In the genomic region with DNA sequence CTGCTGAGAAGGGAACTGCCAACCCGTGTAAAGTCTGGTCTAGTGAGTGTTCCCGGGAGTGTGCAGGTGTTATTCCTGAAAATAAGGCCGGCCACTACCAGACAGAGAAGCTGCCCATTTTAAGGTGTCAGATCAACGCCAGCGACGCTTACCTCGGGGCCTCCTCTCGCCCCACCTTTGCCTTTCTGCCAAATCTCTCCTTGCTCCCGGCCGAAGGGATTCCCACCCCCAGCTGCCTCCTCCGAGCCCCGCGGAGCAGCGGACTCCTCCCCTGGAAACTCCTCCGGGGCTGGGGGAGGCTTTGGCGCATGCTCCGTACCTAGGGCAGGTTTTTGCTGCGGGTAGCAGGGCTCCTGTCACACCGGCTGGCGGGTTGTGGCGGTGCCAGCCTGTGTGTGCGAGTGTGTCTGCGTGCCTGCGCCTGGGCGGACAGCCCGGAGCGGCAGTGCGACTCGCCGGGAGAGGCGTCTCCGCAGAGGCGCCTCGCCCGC, we compare ENCODE assay signal across 9 cellular contexts. TPM values are rescaled to one million over a fixed set of nuclear protein-coding genes. Genes with fewer than 3 reads are reported as not detected.
A peak's percentile ranks its signal among the peaks of the same experiment; 100 is the strongest.
DNase-seq lines count a peak whose midpoint lies in the region; ATAC-seq and TF ChIP-seq lines count a peak whose summit lies in the region.
"Had no signal": no experiment of that assay in that cellular context is flagged by ENCODE, and none has a peak within 500 bp of the region (broad histone marks: within the 10 kb centered on the region; RNA-seq: fewer than 3 reads in every experiment).

A gene (plus strand): TSS at position 359 of the 491 bp plus-strand sequence.

- ATAC-seq in HG02938 (IDR thresholded peaks at IDR 0.05; ENCODE audit: unreplicated experiment) (peak; percentile 38), sciatic nerve (no peak)

- no peaks in the 10 kb centered on the region for H3K36me3 Mint-ChIP-seq in neural crest cell (ENCODE audit: low read depth)

- H3K27ac ChIP-seq in fibroblast of lung (ENCODE audit: insufficient read depth, low read length) = no peak within 1 kb of the TSS
- H3K27ac ChIP-seq: 22Rv1 had no signal

- peak within 1 kb of the TSS; percentile 84 for H3K4me3 Mint-ChIP-seq in neural crest cell

- no peaks in the 10 kb centered on the region for H3K9me3 ChIP-seq in fibroblast of lung (ENCODE audit: control insufficient read depth, insufficient read depth, low read depth, low read length)

- H3K9me3 Mint-ChIP-seq in neural crest cell = no peaks in the 10 kb centered on the region

- peaks cover 2% of the 10 kb centered on the region for H4K20me1 ChIP-seq in fibroblast of lung (ENCODE audit: control insufficient read depth, extremely low read depth, insufficient read depth, low read length)

- TF ChIP-seq CTCF in fibroblast of lung (conservative IDR thresholded peaks at IDR 0.05 in 1 of 2, IDR thresholded peaks at IDR 0.05 in 1 of 2; ENCODE audit: low read depth in 1 of 2, low read length in 2 of 2) (no peak), neural crest cell (conservative IDR thresholded peaks at IDR 0.05) (no peak)

- peak within 1 kb of the TSS; percentile 73 for H3K4me2 ChIP-seq in fibroblast of lung (ENCODE audit: extremely low read depth, insufficient read depth, low read length)

- peak within 1 kb of the TSS; percentile 16 to 44 (median 27) for H3K4me3 ChIP-seq in fibroblast of lung (replicated peaks in 1 of 4; ENCODE audit: control extremely low read depth in 1 of 4, insufficient read depth in 1 of 4, low read depth in 3 of 4, low read length in 4 of 4)

- H2AFZ ChIP-seq in fibroblast of lung (ENCODE audit: low read length) = no peak within 1 kb of the TSS

- peaks cover 20% of the 10 kb centered on the region for H3K4me1 Mint-ChIP-seq in neural crest cell

- no peak within 1 kb of the TSS for H3K27ac Mint-ChIP-seq in neural crest cell (ENCODE audit: unreplicated experiment)

- no peak within 1 kb of the TSS for H3K9ac ChIP-seq in fibroblast of lung (ENCODE audit: insufficient read depth, low read length)

- peaks cover 38% of the 10 kb centered on the region for H3K27me3 ChIP-seq in fibroblast of lung (ENCODE audit: control insufficient read depth, insufficient read depth, low read length)

- intact Hi-C loops in sciatic nerve (cut with DNase I) = no loop called here

- H3K4me1 ChIP-seq in fibroblast of lung (ENCODE audit: control insufficient read depth, extremely low read depth, insufficient read depth, low read length) = peaks cover 3% of the 10 kb centered on the region

- H3K36me3 ChIP-seq in fibroblast of lung (ENCODE audit: control insufficient read depth, insufficient read depth, low read length) = no peaks in the 10 kb centered on the region

- no peaks in the 10 kb centered on the region for H3K79me2 ChIP-seq in fibroblast of lung (ENCODE audit: control insufficient read depth, insufficient read depth, low read length)

- peak; percentile 68 for DNase-seq in DMS53 (lab: John Stamatoyannopoulos, UW)
- no peak for DNase-seq in DMS53 treated with DMSO at 0.1 percent for 48 hours (lab: John Stamatoyannopoulos, UW; ENCODE audit: unreplicated experiment)
- peak; percentile 47 for DNase-seq in RPMI8226
- peak in 1 of 2 donors; percentile 14 for DNase-seq in fibroblast of lung (ENCODE audit: low read depth in 2 of 2)
- peak; percentile 20 for DNase-seq in neural crest cell (ENCODE audit: low read depth, low spot score)
- no peak for DNase-seq in sciatic nerve (ENCODE audit: low spot score)
- no peak for DNase-seq in NAMALWA (ENCODE audit: low spot score)

- peaks cover 86% of the 10 kb centered on the region for H3K27me3 Mint-ChIP-seq in neural crest cell (ENCODE audit: low read depth)

RNA-seq across cellular contexts. Expression of the gene that starts here (rescaled TPM):
- total RNA-seq in fibroblast of lung = not detected in 2 replicates
- polyA plus RNA-seq in fibroblast of lung = 0.01 TPM in 1 of 2 replicates, not detected in the other
- not detected in 2 replicates for polyA plus RNA-seq in fibroblast of lung (2012)
- polyA minus RNA-seq in fibroblast of lung (ENCODE audit: low replicate concordance) = not detected in 2 replicates
- 0.26 and 0.30 TPM in 2 replicates for total RNA-seq in neural crest cell
- total RNA-seq in sciatic nerve = 0.22 TPM

Comparison
In these comparisons a context has a peak if more than half of its experiments do, and no peak if none do; other contexts are left out.
1. DNase-seq: peak in DMS53 (single experiment) and RPMI8226 (single experiment); none in DMS53 treated with DMSO at 0.1 percent for 48 hours (single experiment), sciatic nerve (single experiment) and NAMALWA (single experiment).
2. Peak in DNase-seq in neural crest cell; RNA of the gene not detected or under 1 TPM.